In the genomic region with DNA sequence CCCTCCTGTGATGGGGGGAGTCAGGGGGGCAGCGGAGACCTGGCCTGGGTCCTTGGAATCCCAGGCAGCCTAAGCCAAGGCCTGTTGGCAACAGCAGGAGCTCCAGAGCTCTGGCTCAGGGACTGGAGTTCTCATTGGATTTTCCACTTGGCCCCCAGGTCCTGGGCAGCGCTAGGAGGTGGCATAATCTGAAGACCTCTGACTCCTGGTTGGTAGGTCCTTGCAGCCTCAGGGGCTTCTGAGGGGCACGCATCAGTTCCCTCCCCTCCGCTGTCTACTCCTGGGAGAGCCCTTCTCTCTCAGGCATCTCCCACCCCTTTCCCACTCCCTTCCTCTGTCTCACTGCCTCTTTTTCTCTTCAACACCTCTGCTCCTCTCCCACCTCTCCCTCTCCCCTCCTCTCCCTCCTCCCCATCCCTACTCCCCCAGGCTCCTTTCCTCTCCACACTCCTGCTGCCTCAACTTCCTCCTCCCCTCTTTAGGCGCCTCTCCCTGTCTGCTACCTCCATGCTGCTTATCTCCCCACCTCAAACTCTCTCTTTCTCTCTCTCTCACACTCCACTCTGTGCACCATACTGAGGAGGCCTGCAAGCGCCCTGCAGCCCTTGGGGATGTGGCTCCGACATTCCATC, we compare ENCODE assay signal across 3 cellular contexts.
TF ChIP-seq lines count a peak whose summit lies in the region.

No MANE protein-coding gene starts in this region.

TF ChIP-seq in HEK293, 187 proteins besides CTCF, POLR2A, EP300 and RAD21:
- TF ChIP-seq EGR2 (tag by site-specific recombination; IDR thresholded peaks at IDR 0.05; ENCODE audit: low read depth) (peak; percentile 59; the same call in 1 of the 2 replicates), ZNF335 (tag by site-specific recombination; conservative IDR thresholded peaks at IDR 0.05) (peak; percentile 25; the same call in 1 of the 2 replicates), ZFP41 (tag by site-specific recombination; IDR thresholded peaks at IDR 0.05; ENCODE audit: borderline replicate concordance) (no peak), ZIC2 (tag by site-specific recombination; IDR thresholded peaks at IDR 0.05) (no peak), ZNF610 (tag by site-specific recombination; IDR thresholded peaks at IDR 0.05; ENCODE audit: borderline replicate concordance) (no peak)
- TF ChIP-seq, protein P1, sequence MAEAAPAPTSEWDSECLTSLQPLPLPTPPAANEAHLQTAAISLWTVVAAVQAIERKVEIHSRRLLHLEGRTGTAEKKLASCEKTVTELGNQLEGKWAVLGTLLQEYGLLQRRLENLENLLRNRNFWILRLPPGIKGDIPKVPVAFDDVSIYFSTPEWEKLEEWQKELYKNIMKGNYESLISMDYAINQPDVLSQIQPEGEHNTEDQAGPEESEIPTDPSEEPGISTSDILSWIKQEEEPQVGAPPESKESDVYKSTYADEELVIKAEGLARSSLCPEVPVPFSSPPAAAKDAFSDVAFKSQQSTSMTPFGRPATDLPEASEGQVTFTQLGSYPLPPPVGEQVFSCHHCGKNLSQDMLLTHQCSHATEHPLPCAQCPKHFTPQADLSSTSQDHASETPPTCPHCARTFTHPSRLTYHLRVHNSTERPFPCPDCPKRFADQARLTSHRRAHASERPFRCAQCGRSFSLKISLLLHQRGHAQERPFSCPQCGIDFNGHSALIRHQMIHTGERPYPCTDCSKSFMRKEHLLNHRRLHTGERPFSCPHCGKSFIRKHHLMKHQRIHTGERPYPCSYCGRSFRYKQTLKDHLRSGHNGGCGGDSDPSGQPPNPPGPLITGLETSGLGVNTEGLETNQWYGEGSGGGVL (tag by site-specific recombination; IDR thresholded peaks at IDR 0.05) = peak; percentile 42; the same call in 1 of the 2 replicates

TF ChIP-seq in K562, 482 proteins besides CTCF, POLR2A, EP300 and RAD21:
- no peak for TF ChIP-seq ZNF3 (CRISPR knock-in tag; IDR thresholded peaks at IDR 0.05)
- peak; percentile 71 for TF ChIP-seq ZNF263 (CRISPR knock-in tag; IDR thresholded peaks at IDR 0.05; ENCODE audit: borderline replicate concordance)

TF ChIP-seq in neural cell, 6 proteins besides CTCF, POLR2A, EP300 and RAD21:
- TF ChIP-seq EZH2 (IDR thresholded peaks at IDR 0.05; ENCODE audit: borderline replicate concordance, insufficient read depth, low read length, poor library complexity, severe bottlenecking) (no peak), TAF1 (IDR thresholded peaks at IDR 0.05; ENCODE audit: low read depth) (no peak), POLR2AphosphoS5 (IDR thresholded peaks at IDR 0.05) (no peak), MXI1 (conservative IDR thresholded peaks at IDR 0.05; ENCODE audit: poor library complexity, severe bottlenecking) (no peak), SMC3 (conservative IDR thresholded peaks at IDR 0.05; ENCODE audit: poor library complexity) (no peak)
- TF ChIP-seq, protein P2, sequence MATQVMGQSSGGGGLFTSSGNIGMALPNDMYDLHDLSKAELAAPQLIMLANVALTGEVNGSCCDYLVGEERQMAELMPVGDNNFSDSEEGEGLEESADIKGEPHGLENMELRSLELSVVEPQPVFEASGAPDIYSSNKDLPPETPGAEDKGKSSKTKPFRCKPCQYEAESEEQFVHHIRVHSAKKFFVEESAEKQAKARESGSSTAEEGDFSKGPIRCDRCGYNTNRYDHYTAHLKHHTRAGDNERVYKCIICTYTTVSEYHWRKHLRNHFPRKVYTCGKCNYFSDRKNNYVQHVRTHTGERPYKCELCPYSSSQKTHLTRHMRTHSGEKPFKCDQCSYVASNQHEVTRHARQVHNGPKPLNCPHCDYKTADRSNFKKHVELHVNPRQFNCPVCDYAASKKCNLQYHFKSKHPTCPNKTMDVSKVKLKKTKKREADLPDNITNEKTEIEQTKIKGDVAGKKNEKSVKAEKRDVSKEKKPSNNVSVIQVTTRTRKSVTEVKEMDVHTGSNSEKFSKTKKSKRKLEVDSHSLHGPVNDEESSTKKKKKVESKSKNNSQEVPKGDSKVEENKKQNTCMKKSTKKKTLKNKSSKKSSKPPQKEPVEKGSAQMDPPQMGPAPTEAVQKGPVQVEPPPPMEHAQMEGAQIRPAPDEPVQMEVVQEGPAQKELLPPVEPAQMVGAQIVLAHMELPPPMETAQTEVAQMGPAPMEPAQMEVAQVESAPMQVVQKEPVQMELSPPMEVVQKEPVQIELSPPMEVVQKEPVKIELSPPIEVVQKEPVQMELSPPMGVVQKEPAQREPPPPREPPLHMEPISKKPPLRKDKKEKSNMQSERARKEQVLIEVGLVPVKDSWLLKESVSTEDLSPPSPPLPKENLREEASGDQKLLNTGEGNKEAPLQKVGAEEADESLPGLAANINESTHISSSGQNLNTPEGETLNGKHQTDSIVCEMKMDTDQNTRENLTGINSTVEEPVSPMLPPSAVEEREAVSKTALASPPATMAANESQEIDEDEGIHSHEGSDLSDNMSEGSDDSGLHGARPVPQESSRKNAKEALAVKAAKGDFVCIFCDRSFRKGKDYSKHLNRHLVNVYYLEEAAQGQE (IDR thresholded peaks at IDR 0.05; ENCODE audit: borderline replicate concordance) = no peak
